8 cellular contexts compared by ENCODE assay signal in genomic region chr3:9362731-9363530, GRCh38. TPM values are rescaled to one million over a fixed set of nuclear protein-coding genes. Genes with fewer than 3 reads are reported as not detected.
DNase-seq lines count a peak whose midpoint lies in the region; FAIRE-seq and TF ChIP-seq lines count a peak whose summit lies in the region.

Gene THUMPD3 (plus strand): TSS chr3:9363054. CDS start chr3:9365069, 2,015 bp downstream.

- H2AK5ac ChIP-seq in H9 (ENCODE audit: insufficient read length, low read length): no peak within 1 kb of the TSS

- no peak within 1 kb of the TSS for H2BK12ac ChIP-seq in H9 (ENCODE audit: insufficient read length, low read depth, low read length)

- H3K56ac ChIP-seq in H9 (ENCODE audit: insufficient read length, low read depth, low read length): no peak within 1 kb of the TSS

- DNase-seq in G401 (ENCODE audit: low spot score) (peak; percentile 92), H9 (peak; percentile 94), MG63 (peak; percentile 91), SJSA1 (ENCODE audit: low read depth in 1 of 2, low spot score in 2 of 2) (peak; percentile 93 to 96), frontal cortex (ENCODE audit: low spot score in 2 of 2) (peak; percentile 57 to 80), substantia nigra (lab: John Stamatoyannopoulos, UW) (peak; percentile 56 to 96 (median 90))
- peak; percentile 82 to 86 (median 85) for DNase-seq in activated naive CD4-positive, alpha-beta T cell (lab: John Stamatoyannopoulos, UW)

- no peaks in the 10 kb centered on the region for H3K4me1 ChIP-seq in H9 (ENCODE audit: insufficient read depth, low read length)
- H3K4me1 ChIP-seq in SJSA1 (replicated peaks): peaks cover 6% of the 10 kb centered on the region
- H3K4me1 ChIP-seq in neutrophil (ENCODE audit: control insufficient read depth in 1 of 2, insufficient read depth in 1 of 2, low read depth in 1 of 2, low read length in 1 of 2): peaks cover 12 to 16% of the 10 kb centered on the region in 2 experiments

- no peak within 1 kb of the TSS for H2BK15ac ChIP-seq in H9 (ENCODE audit: low read depth, low read length)

- H2BK120ac ChIP-seq in H9 (ENCODE audit: low read depth, low read length, poor library complexity, severe bottlenecking): no peak within 1 kb of the TSS

- no peak within 1 kb of the TSS for H2BK5ac ChIP-seq in H9 (ENCODE audit: insufficient read length, low read length)

- no peak for FAIRE-seq in frontal cortex (lab: Jason Lieb, UNC)

- H3K23ac ChIP-seq in H9 (ENCODE audit: insufficient read length, low read depth, low read length): no peak within 1 kb of the TSS

- H3K36me3 ChIP-seq in MG63 (peaks cover 28% of the 10 kb centered on the region), SJSA1 (peaks cover 35% of the 10 kb centered on the region), neutrophil (peaks cover 18% of the 10 kb centered on the region)

- peak within 1 kb of the TSS; percentile 54 for H3K4me2 ChIP-seq in H9 (ENCODE audit: insufficient read depth, insufficient read length, low read length)

- peak within 1 kb of the TSS; percentile 71 for H2AFZ ChIP-seq in H9 (ENCODE audit: low read length)

- H3K4me3 Mint-ChIP-seq in H9: peak within 1 kb of the TSS; percentile 93 to 94

- no peak for TF ChIP-seq CTCF in H9 (conservative IDR thresholded peaks at IDR 0.05)
- TF ChIP-seq CTCF in neutrophil (IDR thresholded peaks at IDR 0.05): peak; percentile 19

- H3K9me3 ChIP-seq in H9 (ENCODE audit: control insufficient read depth, low read depth, low read length): no peaks in the 10 kb centered on the region
- H3K9me3 ChIP-seq in MG63: no peaks in the 10 kb centered on the region
- H3K9me3 ChIP-seq in SJSA1 (replicated peaks): no peaks in the 10 kb centered on the region
- H3K9me3 ChIP-seq in neutrophil: no peaks in the 10 kb centered on the region

- H4K20me1 ChIP-seq in H9 (ENCODE audit: control insufficient read depth, insufficient read depth, insufficient read length): no peaks in the 10 kb centered on the region

- H3K79me1 ChIP-seq in H9 (ENCODE audit: insufficient read depth, low read depth, low read length, poor library complexity, severe bottlenecking): no peaks in the 10 kb centered on the region

- WGBS in H9 (ENCODE audit: extremely low coverage, insufficient read length, low lambda C conversion rate): no CpG with 5 or more reads among the region's 46 CpGs

- H4K8ac ChIP-seq in H9 (replicated peaks; ENCODE audit: insufficient read length, low read depth, low read length): peak within 1 kb of the TSS; percentile 41

- H4K91ac ChIP-seq in H9 (ENCODE audit: insufficient read length, low read depth, low read length): no peak within 1 kb of the TSS

- no peak within 1 kb of the TSS for H2BK20ac ChIP-seq in H9 (ENCODE audit: low read depth, low read length, poor library complexity, severe bottlenecking)

- H3K23me2 ChIP-seq in H9 (ENCODE audit: insufficient read length, low read depth, low read length, poor library complexity, severe bottlenecking): peaks cover 3% of the 10 kb centered on the region

- H3K36me3 Mint-ChIP-seq in H9 (ENCODE audit: insufficient read depth in 1 of 3, low read depth in 3 of 3): peaks cover 11 to 40% (median 34%) of the 10 kb centered on the region in 3 experiments

- H3K18ac ChIP-seq in H9 (ENCODE audit: insufficient read length, low read depth, low read length): peak within 1 kb of the TSS; percentile 99

- peaks cover 3 to 6% of the 10 kb centered on the region in 2 experiments; a peak in 2 of 4 replicates for H3K4me1 Mint-ChIP-seq in H9

- H3T11ph ChIP-seq in H9 (ENCODE audit: low read length): no peak within 1 kb of the TSS

- H3K27ac ChIP-seq in H9 (ENCODE audit: insufficient read length, low read depth, low read length): peak within 1 kb of the TSS; percentile 91
- H3K27ac ChIP-seq in SJSA1: peak within 1 kb of the TSS; percentile 97
- peak within 1 kb of the TSS; percentile 95 for H3K27ac ChIP-seq in neutrophil
- H3K27ac ChIP-seq in substantia nigra (ENCODE audit: low read depth, low read length, poor library complexity, severe bottlenecking): peak within 1 kb of the TSS; percentile 90

- H3K4me3 ChIP-seq in MG63 (peak within 1 kb of the TSS; percentile 66), SJSA1 (peak within 1 kb of the TSS; percentile 58), neutrophil (ENCODE audit: low read depth in 1 of 2, low read length in 1 of 2) (peak within 1 kb of the TSS; percentile 78 to 91)

- H3K9me3 Mint-ChIP-seq in H9: no peaks in the 10 kb centered on the region; a peak in 1 of 5 replicates

- peak within 1 kb of the TSS; percentile 85 for H4K5ac ChIP-seq in H9 (ENCODE audit: insufficient read length, low read depth, low read length)

- H3K9ac ChIP-seq in H9 (ENCODE audit: extremely low read depth, insufficient read length, low read length): peak within 1 kb of the TSS; percentile 86

- H3K79me2 ChIP-seq in H9 (ENCODE audit: insufficient read depth, low read length): no peaks in the 10 kb centered on the region

- in situ Hi-C loops in G401 (cut with HindIII; ENCODE audit: low sequenced_read_pairs): no loop called here

- peak within 1 kb of the TSS; percentile 97 for H3K14ac ChIP-seq in H9 (ENCODE audit: insufficient read depth, low read length)

- H3K27me3 ChIP-seq in H9 (ENCODE audit: insufficient read depth, low read length) (no peaks in the 10 kb centered on the region), MG63 (no peaks in the 10 kb centered on the region), SJSA1 (replicated peaks) (no peaks in the 10 kb centered on the region), neutrophil (no peaks in the 10 kb centered on the region)

- H3K27ac Mint-ChIP-seq in H9: peak within 1 kb of the TSS; percentile 99 to 100 (median 99)

- no peak within 1 kb of the TSS; the same call in 1 of the 2 replicates for H3K4ac ChIP-seq in H9 (ENCODE audit: low read depth, low read length)

- H3K27me3 Mint-ChIP-seq in H9 (ENCODE audit: low read depth): peaks cover 8% of the 10 kb centered on the region

RNA-seq across cellular contexts. Expression of gene THUMPD3, which starts in this region (rescaled TPM):
- 27.5 and 32.0 TPM in 2 replicates for total RNA-seq in G401 (2014; rRNA removed; shearing (Covaris generic))
- total RNA-seq in H9 (2021) (57.0 and 58.4 TPM in 2 replicates), frontal cortex (79.1 TPM)
- total RNA-seq in MG63 (2014; rRNA removed; shearing (Covaris generic); ENCODE audit: low replicate concordance): 31.3 and 101 TPM in 2 replicates
- 33.8 and 52.0 TPM in 2 replicates for total RNA-seq in SJSA1 (2014; rRNA removed; shearing (Covaris generic))

Comparison
In these comparisons a context has a peak if more than half of its experiments do, and no peak if none do; other contexts are left out.
1. Peak in every context shown above with its lines: DNase-seq, H3K4me3 ChIP-seq and H3K27ac ChIP-seq.